In the genomic region with DNA sequence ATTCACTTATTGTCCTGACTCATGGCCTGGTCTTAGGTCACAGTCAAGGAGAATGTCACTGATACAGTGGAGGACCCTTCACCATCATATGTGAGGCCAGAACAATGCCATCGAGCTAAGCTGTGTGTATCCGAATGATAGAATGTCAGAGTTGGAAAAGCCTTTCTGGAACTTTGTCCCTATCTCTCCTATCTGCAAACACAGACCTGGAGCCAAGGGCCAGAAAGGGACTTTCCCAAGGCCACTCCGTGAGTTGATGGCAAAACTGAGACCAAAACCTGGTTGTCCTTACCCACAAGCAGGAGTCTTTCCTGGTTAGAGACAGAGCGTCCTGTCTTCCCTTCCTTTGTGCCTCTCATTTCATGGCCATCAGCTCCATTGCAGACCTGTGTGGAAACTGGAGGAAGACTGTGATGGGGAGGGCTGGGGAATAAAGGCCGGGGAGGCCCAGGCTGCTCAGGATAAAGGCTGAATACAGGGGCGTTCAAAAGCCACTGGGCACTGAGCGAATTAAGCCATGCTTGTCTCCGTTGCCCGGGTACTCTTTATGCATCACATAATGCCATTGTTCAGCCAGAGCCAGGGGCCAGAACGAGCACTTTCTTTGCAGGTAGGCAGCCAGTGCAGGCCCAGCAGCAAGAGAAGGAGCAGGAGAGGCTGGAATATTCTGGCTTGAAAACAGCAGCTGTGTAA, we compare ENCODE assay signal across 16 cellular contexts.
"Had no signal": no experiment of that assay in that cellular context is flagged by ENCODE, and none has a peak within 500 bp of the region (broad histone marks: within the 10 kb centered on the region; RNA-seq: fewer than 3 reads in every experiment).

No MANE protein-coding gene starts in this region.

- H3K36me3 ChIP-seq: adrenal gland, gastrocnemius medialis, heart left ventricle, prostate gland had no signal

- H3K4me1 ChIP-seq: adrenal gland, gastrocnemius medialis, heart left ventricle, prostate gland had no signal

- H3K27me3 ChIP-seq: testis had no signal

- H3K9me3 ChIP-seq: adrenal gland, gastrocnemius medialis, heart left ventricle, prostate gland, testis had no signal

- ATAC-seq: activated CD4-positive, alpha-beta T cell treated with anti-CD3 and anti-CD28 coated beads for 36 hours; gastrocnemius medialis had no signal

- H3K4me2 ChIP-seq: smooth muscle cell had no signal

- H3K27ac ChIP-seq: adrenal gland, gastrocnemius medialis, heart left ventricle, prostate gland, testis had no signal

- H3K4me3 ChIP-seq: adrenal gland, gastrocnemius medialis, heart left ventricle, lung, prostate gland, smooth muscle cell, testis had no signal

- DNase-seq: activated CD4-positive, alpha-beta memory T cell treated with anti-CD3 and anti-CD28 coated beads for 36 hours; activated CD4-positive, alpha-beta T cell treated with anti-CD3 and anti-CD28 coated beads for 36 hours; activated T-cell treated with anti-CD3 and anti-CD28 coated beads, Interleukin-2, amount 50 U/mL, for 24 hours; central memory CD4-positive, alpha-beta T cell; cortex of kidney; effector memory CD4-positive, alpha-beta T cell; gastrocnemius medialis; heart left ventricle; left cardiac atrium; right cardiac atrium; T-helper 2 cell had no signal
